In the genomic region with DNA sequence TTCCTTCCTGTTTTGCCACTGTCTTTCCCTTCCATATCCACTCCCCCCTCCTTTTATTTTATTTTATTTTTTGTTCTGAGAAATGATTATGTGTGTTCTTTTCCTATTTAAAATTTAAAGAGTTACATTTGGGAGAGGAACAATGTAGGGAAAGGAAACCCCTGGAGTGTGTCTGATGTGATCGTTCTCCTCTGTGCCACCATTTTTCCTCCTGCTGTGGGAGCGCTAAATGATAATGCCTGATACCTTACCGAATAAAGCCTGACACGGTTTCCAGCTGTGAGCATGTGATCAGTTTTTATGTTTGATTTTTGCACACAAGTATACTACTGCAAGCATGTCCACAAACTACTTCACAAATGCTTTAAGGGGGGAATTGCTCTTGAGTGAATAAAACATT, we compare ENCODE assay signal across 15 cellular contexts.
A peak's percentile ranks its signal among the peaks of the same experiment; 100 is the strongest.
DNase-seq lines count a peak whose midpoint lies in the region; ATAC-seq, FAIRE-seq and TF ChIP-seq lines count a peak whose summit lies in the region.
"Had no signal": no experiment of that assay in that cellular context is flagged by ENCODE, and none has a peak within 500 bp of the region (broad histone marks: within the 10 kb centered on the region; RNA-seq: fewer than 3 reads in every experiment).

No MANE protein-coding gene starts in this region.

- H4K91ac ChIP-seq in H9 (ENCODE audit: insufficient read length, low read depth, low read length) (no peak overlapping the region), H1 (replicated peaks; ENCODE audit: insufficient read length, low read length) (no peak overlapping the region)

- H2AK5ac ChIP-seq in H9 (ENCODE audit: insufficient read length, low read length): no peak overlapping the region
- no peak overlapping the region for H2AK5ac ChIP-seq in H1 (ENCODE audit: low read depth, low read length)

- H2BK20ac ChIP-seq in H9 (ENCODE audit: low read depth, low read length, poor library complexity, severe bottlenecking): no peak overlapping the region
- no peak overlapping the region; the same call in 1 of the 2 replicates for H2BK20ac ChIP-seq in H1 (ENCODE audit: low read length)

- no peak overlapping the region for H3K9ac ChIP-seq in H9 (ENCODE audit: extremely low read depth, insufficient read length, low read length)
- H3K9ac ChIP-seq in H1 (replicated peaks in 1 of 4; ENCODE audit: extremely low read depth in 1 of 4, low read depth in 3 of 4, low read length in 3 of 4): no peak overlapping the region

- H3K4me2 ChIP-seq in H9 (ENCODE audit: insufficient read depth, insufficient read length, low read length) (peak overlapping the region; percentile 17), H1 (ENCODE audit: insufficient read depth in 1 of 2, low read depth in 2 of 2, low read length in 2 of 2) (peak overlapping the region in 1 of 2 experiments; percentile 24; a peak in 1 of 4 replicates)

- H2AFZ ChIP-seq in H9 (ENCODE audit: low read length) (no peak overlapping the region), H1 (ENCODE audit: low read length) (no peak overlapping the region)

- H3K4me1 Mint-ChIP-seq in H9: peaks cover 18 to 20% of the 10 kb centered on the region in 2 experiments
- H3K4me1 Mint-ChIP-seq: CD4-positive, alpha-beta memory T cell; IgD-negative memory B cell had no signal

- no peak overlapping the region for H4K5ac ChIP-seq in H9 (ENCODE audit: insufficient read length, low read depth, low read length)
- no peak overlapping the region for H4K5ac ChIP-seq in H1 (ENCODE audit: insufficient read length, low read depth, low read length)

- H3K27ac ChIP-seq in A673 (ENCODE audit: low read depth, low read length, poor library complexity, severe bottlenecking) (no peak overlapping the region), H9 (ENCODE audit: insufficient read length, low read depth, low read length) (no peak overlapping the region), H1 (ENCODE audit: low read depth, low read length) (no peak overlapping the region), gastroesophageal sphincter (no peak overlapping the region)
- H3K27ac ChIP-seq: C4-2B had no signal

- no peaks in the 10 kb centered on the region for H3K36me3 Mint-ChIP-seq in H9 (ENCODE audit: insufficient read depth in 1 of 3, low read depth in 3 of 3)
- H3K36me3 Mint-ChIP-seq: CD4-positive, alpha-beta memory T cell; IgD-negative memory B cell had no signal

- CTCF ChIA-PET in A673 (lab: Charles Lee): interaction anchor here (1.0 kb wide), 1 partner anchor 13 kb away, joined by 3 read pairs; no protein-coding TSS in a partner anchor
- CTCF ChIA-PET in H1 (lab: Charles Lee; ENCODE audit: partially characterized antibody): interaction anchor here (0.7 kb wide), 1 partner anchor 11 kb away, joined by 3 read pairs; no protein-coding TSS in a partner anchor

- TF ChIP-seq POLR2A in H1 (IDR thresholded peaks at IDR 0.05; ENCODE audit: control extremely low read depth in 1 of 2, low read depth in 2 of 2, low read length in 2 of 2) (no peak), gastroesophageal sphincter (IDR thresholded peaks at IDR 0.05) (no peak)

- peak overlapping the region in 1 of 3 experiments; percentile 89; a peak in 4 of 7 replicates for H3K27ac Mint-ChIP-seq in H9
- H3K27ac Mint-ChIP-seq: CD4-positive, alpha-beta memory T cell had no signal

- intact Hi-C loops in A673 (cut with micrococcal nuclease; ENCODE audit: unreplicated experiment): no loop called here

- H2BK15ac ChIP-seq in H9 (ENCODE audit: low read depth, low read length) (no peak overlapping the region), H1 (ENCODE audit: low read length) (no peak overlapping the region)

- H4K20me1 ChIP-seq in H9 (ENCODE audit: control insufficient read depth, insufficient read depth, insufficient read length) (no peaks in the 10 kb centered on the region), H1 (replicated peaks in 1 of 2; ENCODE audit: control insufficient read depth in 1 of 2, insufficient read depth in 2 of 2, low read length in 2 of 2) (no peaks in the 10 kb centered on the region)

- H3K23me2 ChIP-seq in H9 (ENCODE audit: insufficient read length, low read depth, low read length, poor library complexity, severe bottlenecking) (no peaks in the 10 kb centered on the region), H1 (ENCODE audit: low read depth, low read length) (no peaks in the 10 kb centered on the region)

- H3T11ph ChIP-seq in H9 (ENCODE audit: low read length): no peak overlapping the region

- H3K9me3 Mint-ChIP-seq in H9: no peaks in the 10 kb centered on the region
- H3K9me3 Mint-ChIP-seq: CD4-positive, alpha-beta memory T cell; IgD-negative memory B cell had no signal

- DNase-seq in A673 (ENCODE audit: low spot score) (peak; percentile 71), H9 (no peak), NCI-H345 (lab: John Stamatoyannopoulos, UW) (peak; percentile 73), H1 (ENCODE audit: low read depth in 1 of 2, low spot score in 2 of 2) (no peak), NCI-H2171 treated with DMSO at 0.1 percent for 48 hours (lab: John Stamatoyannopoulos, UW) (no peak)
- DNase-seq: BE2C; CD4-positive, alpha-beta memory T cell; DMS79 treated with DMSO at 0.1 percent for 48 hours; EL had no signal

- no peak for TF ChIP-seq CTCF in A673 (conservative IDR thresholded peaks at IDR 0.05; ENCODE audit: low read depth, low read length)
- no peak for TF ChIP-seq CTCF in H9 (conservative IDR thresholded peaks at IDR 0.05)
- TF ChIP-seq CTCF in H1 (IDR thresholded peaks at IDR 0.05; ENCODE audit: control extremely low read depth in 1 of 3, insufficient read depth in 1 of 3, low read depth in 1 of 3, low read length in 3 of 3): no peak
- no peak for TF ChIP-seq CTCF in gastroesophageal sphincter (IDR thresholded peaks at IDR 0.05)

- H2BK120ac ChIP-seq in H9 (ENCODE audit: low read depth, low read length, poor library complexity, severe bottlenecking) (no peak overlapping the region), H1 (replicated peaks; ENCODE audit: low read depth, low read length) (no peak overlapping the region)

- H3K79me1 ChIP-seq in H9 (ENCODE audit: insufficient read depth, low read depth, low read length, poor library complexity, severe bottlenecking): no peaks in the 10 kb centered on the region
- no peaks in the 10 kb centered on the region for H3K79me1 ChIP-seq in H1 (ENCODE audit: low read depth, low read length)

- H3K79me2 ChIP-seq in H9 (ENCODE audit: insufficient read depth, low read length) (no peaks in the 10 kb centered on the region), H1 (ENCODE audit: control insufficient read depth in 1 of 2, insufficient read depth in 2 of 2, low read length in 2 of 2) (no peaks in the 10 kb centered on the region)

- ATAC-seq in gastroesophageal sphincter (no peak), HG03045 (IDR thresholded peaks at IDR 0.05; ENCODE audit: unreplicated experiment) (no peak)

- no peak overlapping the region for H3K56ac ChIP-seq in H9 (ENCODE audit: insufficient read length, low read depth, low read length)
- H3K56ac ChIP-seq in H1 (replicated peaks; ENCODE audit: insufficient read length, low read depth, low read length): no peak overlapping the region

- H3K4ac ChIP-seq in H9 (ENCODE audit: low read depth, low read length): no peak overlapping the region
- no peak overlapping the region for H3K4ac ChIP-seq in H1 (replicated peaks; ENCODE audit: insufficient read length, low read depth, low read length)

- no peaks in the 10 kb centered on the region for H3K9me3 ChIP-seq in A673 (ENCODE audit: low read depth, low read length, poor library complexity, severe bottlenecking)
- no peaks in the 10 kb centered on the region for H3K9me3 ChIP-seq in H9 (ENCODE audit: control insufficient read depth, low read depth, low read length)
- no peaks in the 10 kb centered on the region for H3K9me3 ChIP-seq in H1 (ENCODE audit: insufficient read depth in 2 of 2, low read depth in 1 of 2, low read length in 1 of 2)
- no peaks in the 10 kb centered on the region for H3K9me3 ChIP-seq in gastroesophageal sphincter
- H3K9me3 ChIP-seq: BE2C had no signal

- H2BK5ac ChIP-seq in H9 (ENCODE audit: insufficient read length, low read length) (no peak overlapping the region), H1 (ENCODE audit: low read depth, low read length) (no peak overlapping the region)

- H3K18ac ChIP-seq in H9 (ENCODE audit: insufficient read length, low read depth, low read length) (no peak overlapping the region), H1 (ENCODE audit: extremely low read depth, low read length) (no peak overlapping the region)

- H3K23ac ChIP-seq in H9 (ENCODE audit: insufficient read length, low read depth, low read length) (no peak overlapping the region), H1 (ENCODE audit: insufficient read length) (no peak overlapping the region)

- H3K36me3 ChIP-seq in A673 (ENCODE audit: insufficient read depth, low read length, poor library complexity, severe bottlenecking): no peaks in the 10 kb centered on the region
- no peaks in the 10 kb centered on the region for H3K36me3 ChIP-seq in H1 (ENCODE audit: control insufficient read depth in 2 of 4, insufficient read depth in 4 of 4, low read length in 3 of 4)
- H3K36me3 ChIP-seq in gastroesophageal sphincter: no peaks in the 10 kb centered on the region
- H3K36me3 ChIP-seq: BE2C had no signal

- H4K8ac ChIP-seq in H9 (replicated peaks; ENCODE audit: insufficient read length, low read depth, low read length) (no peak overlapping the region), H1 (ENCODE audit: extremely low read depth, insufficient read depth, low read length) (no peak overlapping the region)

- TF ChIP-seq RAD21 in H1 (IDR thresholded peaks at IDR 0.05 in 1 of 2, conservative IDR thresholded peaks at IDR 0.05 in 1 of 2; ENCODE audit: low read depth in 2 of 2, low read length in 2 of 2): no peak

- no peaks in the 10 kb centered on the region for H3K27me3 Mint-ChIP-seq in H9 (ENCODE audit: low read depth)
- H3K27me3 Mint-ChIP-seq: CD4-positive, alpha-beta memory T cell; IgD-negative memory B cell had no signal

- H3K4me3 ChIP-seq in A673 (ENCODE audit: low read depth, low read length, poor library complexity, severe bottlenecking) (peak overlapping the region; percentile 12), H1 (ENCODE audit: extremely low read depth in 1 of 4, insufficient read depth in 2 of 4, low read depth in 3 of 4, low read length in 4 of 4) (no peak overlapping the region), gastroesophageal sphincter (no peak overlapping the region)

- POLR2A ChIA-PET in A673 (lab: Charles Lee; ENCODE audit: low non-redundant PET): no interaction called here
- POLR2A ChIA-PET in H1 (lab: Charles Lee; ENCODE audit: partially characterized antibody): no interaction called here

- WGBS in H9 (ENCODE audit: extremely low coverage, insufficient read length, low lambda C conversion rate): no CpG with 5 or more reads among the region's 4 CpGs
- 33% methylated on average over 4 of the region's 4 CpGs; no CpG with 5 or more reads in 1 of the 2 experiments for WGBS in H1 (ENCODE audit: extremely low coverage in 1 of 2, insufficient coverage in 1 of 2, insufficient read length in 1 of 2, insufficient replicate concordance in 2 of 2, low coverage in 1 of 2, low lambda C conversion rate in 2 of 2, missing lambda C conversion rate in 1 of 2), 2 experiments
- 59 to 72% methylated on average over 4 of the region's 4 CpGs for WGBS in gastroesophageal sphincter (ENCODE audit: low coverage in 1 of 2), 2 donors

- H2BK12ac ChIP-seq in H9 (ENCODE audit: insufficient read length, low read depth, low read length) (no peak overlapping the region), H1 (ENCODE audit: low read depth, low read length) (no peak overlapping the region)

- H3K4me1 ChIP-seq in A673 (ENCODE audit: insufficient read depth, low read length, poor library complexity, severe bottlenecking) (peaks cover 6% of the 10 kb centered on the region), H9 (ENCODE audit: insufficient read depth, low read length) (peaks cover 3% of the 10 kb centered on the region; the same call in 1 of the 2 replicates), H1 (replicated peaks in 1 of 4; ENCODE audit: control insufficient read depth in 3 of 4, insufficient read depth in 4 of 4, low read length in 3 of 4) (peaks cover 0 to 3% (median 2%) of the 10 kb centered on the region in 4 experiments; a peak in 4 of 7 replicates), gastroesophageal sphincter (no peaks in the 10 kb centered on the region)
- H3K4me1 ChIP-seq: BE2C had no signal

- FAIRE-seq in H1 (lab: Jason Lieb, UNC): no peak
- FAIRE-seq: GM12891, H54 had no signal

- H3K27me3 ChIP-seq in A673 (replicated peaks; ENCODE audit: insufficient read depth, low read depth, low read length, poor library complexity) (no peaks in the 10 kb centered on the region), H9 (ENCODE audit: insufficient read depth, low read length) (no peaks in the 10 kb centered on the region), H1 (replicated peaks in 1 of 4; ENCODE audit: control insufficient read depth in 3 of 4, extremely low read depth in 1 of 4, insufficient read depth in 3 of 4, low read length in 3 of 4) (no peaks in the 10 kb centered on the region), gastroesophageal sphincter (no peaks in the 10 kb centered on the region)
- H3K27me3 ChIP-seq: BE2C had no signal

- 0 out of 5 replicates have a peak overlapping the region, but pooled peaks of 1 of the 2 experiments have one; percentile 42 for H3K4me3 Mint-ChIP-seq in H9
- H3K4me3 Mint-ChIP-seq: CD4-positive, alpha-beta memory T cell; IgD-negative memory B cell had no signal

- TF ChIP-seq EP300 in H1 (IDR thresholded peaks at IDR 0.05; ENCODE audit: borderline replicate concordance in 1 of 2, low read depth in 2 of 2, low read length in 2 of 2): no peak
- TF ChIP-seq EP300 in gastroesophageal sphincter (IDR thresholded peaks at IDR 0.05): no peak

- no TSS peak for BruUV-seq in A673 (replicated peaks; lab: Mats Ljungman, UMichigan)

- H3K14ac ChIP-seq in H9 (ENCODE audit: insufficient read depth, low read length): no peak overlapping the region
- no peak overlapping the region for H3K14ac ChIP-seq in H1 (ENCODE audit: insufficient read length)

Comparison
In these comparisons a context has a peak if more than half of its experiments do, and no peak if none do; other contexts are left out.
1. DNase-seq: peak in A673 (single experiment) and NCI-H345 (single experiment); none in H9 (single experiment), H1 (0 of 2) and NCI-H2171 treated with DMSO at 0.1 percent for 48 hours (single experiment).